7 cellular contexts compared by ENCODE assay signal in genomic region chr22:35629406-35630234, GRCh38. TPM values are rescaled to one million over a fixed set of nuclear protein-coding genes. Genes with fewer than 3 reads are reported as not detected.
DNase-seq lines count a peak whose midpoint lies in the region; ATAC-seq and TF ChIP-seq lines count a peak whose summit lies in the region.

No MANE protein-coding gene starts in this region.

- H3K4me3 ChIP-seq in mesodermal cell (ENCODE audit: extremely low read depth, insufficient read depth, low read length, poor library complexity, severe bottlenecking) (no peak overlapping the region), testis (no peak overlapping the region)

- CTCF ChIA-PET in MCF 10A (lab: Yijun Ruan, JAX): interaction anchor here (0.8 to 2.7 kb wide), 9 partner anchors 14 to 496 kb away, joined by 3 to 9 read pairs (median 3); partner anchors contain the start of gene APOL6

- TF ChIP-seq CTCF in MCF 10A (IDR thresholded peaks at IDR 0.05; ENCODE audit: unreplicated experiment) (no peak), testis (IDR thresholded peaks at IDR 0.05) (no peak)

- peaks cover 38% of the 10 kb centered on the region for H3K4me1 Mint-ChIP-seq in MCF 10A (ENCODE audit: insufficient read depth, unreplicated experiment)

- no peak for ATAC-seq in HG02870 (IDR thresholded peaks at IDR 0.05; ENCODE audit: unreplicated experiment)

- intact Hi-C loops in MCF 10A (cut with micrococcal nuclease) (loop anchor here (5.0 to 10.0 kb wide), 3 partner anchors 115 to 438 kb away; no protein-coding TSS in a partner anchor), testis (cut with DNase I; ENCODE audit: low total_unique reads) (loop anchor here (10.0 kb wide), 2 partner anchors 205 to 285 kb away; no protein-coding TSS in a partner anchor)

- peak; percentile 90 for DNase-seq in H4 (ENCODE audit: low spot score)
- peak; percentile 88 for DNase-seq in SW480 (ENCODE audit: low spot score)
- peak; percentile 96 for DNase-seq in MCF 10A (ENCODE audit: unreplicated experiment)
- peak; percentile 49 for DNase-seq in testis
- DNase-seq in SHP77 treated with DMSO at 0.1 percent for 48 hours (lab: John Stamatoyannopoulos, UW): no peak

- H3K36me3 Mint-ChIP-seq in MCF 10A (ENCODE audit: insufficient read depth, unreplicated experiment): no peaks in the 10 kb centered on the region

- H3K36me3 ChIP-seq in mesodermal cell (ENCODE audit: control insufficient read depth, insufficient read depth, low read length) (no peaks in the 10 kb centered on the region), testis (ENCODE audit: low read depth, missing control alignments) (no peaks in the 10 kb centered on the region)

- H3K4me3 Mint-ChIP-seq in MCF 10A (ENCODE audit: unreplicated experiment): peak overlapping the region; percentile 59

- no peaks in the 10 kb centered on the region for H3K27me3 Mint-ChIP-seq in MCF 10A (ENCODE audit: insufficient read depth, unreplicated experiment)

- no peaks in the 10 kb centered on the region for H3K9me3 Mint-ChIP-seq in MCF 10A (ENCODE audit: unreplicated experiment)

- POLR2A ChIA-PET in MCF 10A (lab: Yijun Ruan, JAX): interaction anchor here (0.8 to 1.0 kb wide), 4 partner anchors 10 to 286 kb away, joined by 3 to 4 read pairs (median 4); partner anchors contain the start of gene APOL6

- 0 to 31% methylated on average over 1 to 5 of the region's 9 CpGs for WGBS in mesodermal cell (ENCODE audit: insufficient coverage in 2 of 2), 2 experiments
- 58 to 64% methylated on average over 5 to 8 of the region's 9 CpGs for WGBS in testis, 2 donors

- TF ChIP-seq POLR2A in testis (IDR thresholded peaks at IDR 0.05): no peak

- peaks cover 6% of the 10 kb centered on the region for H3K4me1 ChIP-seq in mesodermal cell (ENCODE audit: control insufficient read depth, insufficient read depth, low read length, poor library complexity, severe bottlenecking)
- H3K4me1 ChIP-seq in testis: peaks cover 10% of the 10 kb centered on the region

- BruUV-seq in MCF 10A (replicated peaks; lab: Mats Ljungman, UMichigan): TSS peak; percentile 90

- no peaks in the 10 kb centered on the region for H3K9me3 ChIP-seq in mesodermal cell (ENCODE audit: control insufficient read depth, low read length)
- no peaks in the 10 kb centered on the region for H3K9me3 ChIP-seq in testis

- H3K27ac Mint-ChIP-seq in MCF 10A (ENCODE audit: low read depth, unreplicated experiment): peak overlapping the region; percentile 96

- H3K27ac ChIP-seq in mesodermal cell (ENCODE audit: low read depth, low read length, severe bottlenecking): peak overlapping the region; percentile 66
- no peak overlapping the region for H3K27ac ChIP-seq in testis

- no peaks in the 10 kb centered on the region for H3K27me3 ChIP-seq in testis

RNA-seq across cellular contexts. Expression of gene MB, which starts 12.5 kb away (rescaled TPM):
- not detected in 2 replicates for total RNA-seq in H4 (2014; rRNA removed; shearing (Covaris generic))
- total RNA-seq in MCF 10A (2022) (not detected in 2 replicates), testis (1 to 10 TPM in 1 of 2 donors, under 1 TPM in 1; 0.93 to 2.2 TPM)
- not detected for polyA plus RNA-seq in mesodermal cell (2013, experiment 1 of 2)
- not detected for polyA plus RNA-seq in mesodermal cell (2013, experiment 2 of 2)
- polyA plus RNA-seq in testis (ENCODE audit: insufficient read depth, low read depth, low replicate concordance): 62.6 TPM

RNA-seq across cellular contexts. Expression of gene APOL6, which starts 18.6 kb away (rescaled TPM):
- 13.6 and 14.9 TPM in 2 replicates for total RNA-seq in H4 (2014; rRNA removed; shearing (Covaris generic))
- total RNA-seq in MCF 10A (2022): 7.2 and 9.6 TPM in 2 replicates
- polyA plus RNA-seq in mesodermal cell (2013, experiment 1 of 2): 0.04 TPM
- polyA plus RNA-seq in mesodermal cell (2013, experiment 2 of 2): 0.05 TPM
- 1 to 10 TPM; 2.2 to 2.8 TPM for total RNA-seq in testis
- polyA plus RNA-seq in testis (ENCODE audit: insufficient read depth, low read depth, low replicate concordance): 3.6 TPM
